Comparison of ENCODE assay signal across 1 cellular context in the genomic region with DNA sequence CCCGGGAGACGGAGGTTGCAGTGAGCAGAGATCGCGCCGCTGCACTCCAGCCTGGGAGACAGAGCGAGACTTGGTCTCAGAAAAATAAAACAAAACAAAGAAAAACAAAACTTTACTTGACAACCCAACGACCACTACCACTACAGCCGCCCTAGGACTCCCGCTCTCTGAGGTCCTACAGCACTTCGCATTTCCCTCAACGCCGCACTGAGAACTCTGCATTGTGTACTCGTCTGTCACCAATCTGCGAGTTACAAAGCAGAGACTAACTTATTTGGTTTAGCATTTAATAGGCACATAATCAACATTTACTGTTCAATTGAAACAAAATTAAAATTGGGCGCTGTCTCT.
TF ChIP-seq lines count a peak whose summit lies in the region.

No MANE protein-coding gene starts in this region.

TF ChIP-seq in HEK293, 187 proteins besides CTCF, POLR2A, EP300 and RAD21 (continued from another document):
- TF ChIP-seq, protein P1, sequence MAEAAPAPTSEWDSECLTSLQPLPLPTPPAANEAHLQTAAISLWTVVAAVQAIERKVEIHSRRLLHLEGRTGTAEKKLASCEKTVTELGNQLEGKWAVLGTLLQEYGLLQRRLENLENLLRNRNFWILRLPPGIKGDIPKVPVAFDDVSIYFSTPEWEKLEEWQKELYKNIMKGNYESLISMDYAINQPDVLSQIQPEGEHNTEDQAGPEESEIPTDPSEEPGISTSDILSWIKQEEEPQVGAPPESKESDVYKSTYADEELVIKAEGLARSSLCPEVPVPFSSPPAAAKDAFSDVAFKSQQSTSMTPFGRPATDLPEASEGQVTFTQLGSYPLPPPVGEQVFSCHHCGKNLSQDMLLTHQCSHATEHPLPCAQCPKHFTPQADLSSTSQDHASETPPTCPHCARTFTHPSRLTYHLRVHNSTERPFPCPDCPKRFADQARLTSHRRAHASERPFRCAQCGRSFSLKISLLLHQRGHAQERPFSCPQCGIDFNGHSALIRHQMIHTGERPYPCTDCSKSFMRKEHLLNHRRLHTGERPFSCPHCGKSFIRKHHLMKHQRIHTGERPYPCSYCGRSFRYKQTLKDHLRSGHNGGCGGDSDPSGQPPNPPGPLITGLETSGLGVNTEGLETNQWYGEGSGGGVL (tag by site-specific recombination; IDR thresholded peaks at IDR 0.05), result no peak
